8 cellular contexts compared by ENCODE assay signal in genomic region chr7:25952277-25953057, GRCh38.
A peak's percentile ranks its signal among the peaks of the same experiment; 100 is the strongest.
DNase-seq lines count a peak whose midpoint lies in the region; ATAC-seq, FAIRE-seq and TF ChIP-seq lines count a peak whose summit lies in the region.

No MANE protein-coding gene starts in this region.

- ATAC-seq in PC-3 (no peak), HepG2 (peak; percentile 82), GM19397 (IDR thresholded peaks at IDR 0.05; ENCODE audit: unreplicated experiment) (no peak)

- H3K27ac Mint-ChIP-seq in H9: peak overlapping the region; percentile 63 to 85 (median 66); a peak in 5 of 7 replicates

- H3K9me3 Mint-ChIP-seq in H9: peaks cover 14 to 17% of the 10 kb centered on the region in 2 experiments

- peak in 1 of 2 experiments; percentile 83; a peak in 2 of 4 replicates for TF ChIP-seq EP300 in HepG2 (IDR thresholded peaks at IDR 0.05; ENCODE audit: low read depth in 2 of 2, low read length in 2 of 2)
- TF ChIP-seq EP300 in HepG2 (CRISPR knock-in tag; IDR thresholded peaks at IDR 0.05; ENCODE audit: borderline replicate concordance): peak; percentile 65; the same call in 1 of the 2 replicates

- no peak overlapping the region for H4K91ac ChIP-seq in H9 (ENCODE audit: insufficient read length, low read depth, low read length)

- H3K18ac ChIP-seq in H9 (ENCODE audit: insufficient read length, low read depth, low read length): peak overlapping the region; percentile 89

- DNase-seq in H9 (peak; percentile 34), PC-3 (no peak), HepG2 (ENCODE audit: low spot score) (peak; percentile 93), NCI-H1048 (lab: John Stamatoyannopoulos, UW) (no peak), substantia nigra (lab: John Stamatoyannopoulos, UW) (no peak), right atrium auricular region (ENCODE audit: low spot score) (no peak)

- H3K36me3 ChIP-seq in PC-3 (ENCODE audit: low read depth, low read length): no peaks in the 10 kb centered on the region
- H3K36me3 ChIP-seq in HepG2 (replicated peaks in 1 of 2; ENCODE audit: control insufficient read depth in 1 of 2, insufficient read depth in 2 of 2, low read length in 2 of 2): no peaks in the 10 kb centered on the region
- H3K36me3 ChIP-seq in right atrium auricular region: no peaks in the 10 kb centered on the region

- peaks cover 14% of the 10 kb centered on the region; the same call in 1 of the 2 replicates for H3K4me1 ChIP-seq in H9 (ENCODE audit: insufficient read depth, low read length)
- peaks cover 7% of the 10 kb centered on the region for H3K4me1 ChIP-seq in PC-3 (ENCODE audit: insufficient read depth, low read length)
- peaks cover 40% of the 10 kb centered on the region for H3K4me1 ChIP-seq in HepG2 (ENCODE audit: insufficient read depth, low read length)
- peaks cover 0 to 22% of the 10 kb centered on the region in 2 donors for H3K4me1 ChIP-seq in right atrium auricular region

- H2BK5ac ChIP-seq in H9 (ENCODE audit: insufficient read length, low read length): no peak overlapping the region

- no peak for TF ChIP-seq POLR2A in HepG2 (IDR thresholded peaks at IDR 0.05; ENCODE audit: insufficient read depth in 1 of 2, low read depth in 2 of 2, low read length in 2 of 2)

- H4K8ac ChIP-seq in H9 (replicated peaks; ENCODE audit: insufficient read length, low read depth, low read length): no peak overlapping the region

- H3K27me3 ChIP-seq in H9 (ENCODE audit: insufficient read depth, low read length) (no peaks in the 10 kb centered on the region), PC-3 (ENCODE audit: low read length) (peaks cover 78% of the 10 kb centered on the region), HepG2 (ENCODE audit: control insufficient read depth in 1 of 2, insufficient read depth in 2 of 2, low read length in 2 of 2) (no peaks in the 10 kb centered on the region), right atrium auricular region (no peaks in the 10 kb centered on the region)

- TF ChIP-seq RAD21 in HepG2 (CRISPR knock-in tag; IDR thresholded peaks at IDR 0.05): peak; percentile 59

- H2AFZ ChIP-seq in H9 (ENCODE audit: low read length): peak overlapping the region; percentile 93
- H2AFZ ChIP-seq in PC-3 (ENCODE audit: low read length): no peak overlapping the region
- H2AFZ ChIP-seq in HepG2 (ENCODE audit: low read length): no peak overlapping the region

- H3K4me3 ChIP-seq in PC-3 (ENCODE audit: low read length) (no peak overlapping the region), HepG2 (replicated peaks in 1 of 3; ENCODE audit: insufficient read depth in 1 of 3, low read depth in 2 of 3, low read length in 3 of 3) (peak overlapping the region; percentile 78 to 89 (median 85)), right atrium auricular region (no peak overlapping the region)

- H3K79me2 ChIP-seq in H9 (ENCODE audit: insufficient read depth, low read length): peaks cover 1% of the 10 kb centered on the region; the same call in 1 of the 2 replicates
- H3K79me2 ChIP-seq in PC-3 (ENCODE audit: low read length): no peaks in the 10 kb centered on the region
- H3K79me2 ChIP-seq in HepG2 (ENCODE audit: insufficient read depth, low read length): peaks cover 3% of the 10 kb centered on the region

- intact Hi-C loops in PC-3 (cut with micrococcal nuclease) (loop anchor here (5.0 kb wide), 1 partner anchor 90 kb away; no protein-coding TSS in a partner anchor), HepG2 (cut with micrococcal nuclease; ENCODE audit: unreplicated experiment) (loop anchor here (5.0 kb wide), 2 partner anchors 35 to 205 kb away; no protein-coding TSS in a partner anchor)

- peaks cover 10 to 38% (median 12%) of the 10 kb centered on the region in 3 experiments for H3K36me3 Mint-ChIP-seq in H9 (ENCODE audit: insufficient read depth in 1 of 3, low read depth in 3 of 3)

- TF ChIP-seq CTCF in 22Rv1 (IDR thresholded peaks at IDR 0.05): no peak
- no peak for TF ChIP-seq CTCF in H9 (conservative IDR thresholded peaks at IDR 0.05)
- no peak for TF ChIP-seq CTCF in PC-3 (conservative IDR thresholded peaks at IDR 0.05; ENCODE audit: low read depth, low read length)
- TF ChIP-seq CTCF in HepG2 (CRISPR knock-in tag; IDR thresholded peaks at IDR 0.05): peak; percentile 27; the same call in 1 of the 2 replicates
- TF ChIP-seq CTCF in right atrium auricular region (IDR thresholded peaks at IDR 0.05): no peak

- no peaks in the 10 kb centered on the region for H3K9me2 ChIP-seq in PC-3 (replicated peaks; ENCODE audit: low read length)

- in situ Hi-C loops in HepG2 (cut with HindIII; ENCODE audit: extremely low pct_ligation_motif_present, low pct_unique_long_range_greater_than_20kb): no loop called here

- H2BK15ac ChIP-seq in H9 (ENCODE audit: low read depth, low read length): no peak overlapping the region

- peak overlapping the region; percentile 78 for H3K27ac ChIP-seq in 22Rv1
- H3K27ac ChIP-seq in H9 (ENCODE audit: insufficient read length, low read depth, low read length): no peak overlapping the region
- H3K27ac ChIP-seq in PC-3 (ENCODE audit: low read length): no peak overlapping the region
- H3K27ac ChIP-seq in HepG2 (ENCODE audit: extremely low read length, insufficient read depth, low read length): peak overlapping the region; percentile 88
- H3K27ac ChIP-seq in substantia nigra (ENCODE audit: low read depth, low read length, poor library complexity, severe bottlenecking): no peak overlapping the region
- H3K27ac ChIP-seq in right atrium auricular region: no peak overlapping the region

- H2AK5ac ChIP-seq in H9 (ENCODE audit: insufficient read length, low read length): no peak overlapping the region

- CTCF ChIA-PET in PC-3 (lab: Charles Lee) (no interaction called here), HepG2 (lab: Yijun Ruan, JAX; ENCODE audit: low intra/inter-chr PET ratio, low total read pairs) (no interaction called here)

- H3K9me3 ChIP-seq in H9 (ENCODE audit: control insufficient read depth, low read depth, low read length) (no peaks in the 10 kb centered on the region), PC-3 (ENCODE audit: low read length) (no peaks in the 10 kb centered on the region), HepG2 (ENCODE audit: low read length) (no peaks in the 10 kb centered on the region), right atrium auricular region (no peaks in the 10 kb centered on the region)

- no peak overlapping the region for H2BK120ac ChIP-seq in H9 (ENCODE audit: low read depth, low read length, poor library complexity, severe bottlenecking)

- H3K9ac ChIP-seq in H9 (ENCODE audit: extremely low read depth, insufficient read length, low read length) (peak overlapping the region; percentile 46), PC-3 (ENCODE audit: low read length) (no peak overlapping the region), HepG2 (ENCODE audit: insufficient read depth, low read depth, low read length) (peak overlapping the region; percentile 73; the same call in 1 of the 2 replicates)

- H3K4me2 ChIP-seq in H9 (ENCODE audit: insufficient read depth, insufficient read length, low read length): peak overlapping the region; percentile 74
- peak overlapping the region; percentile 95; the same call in 1 of the 2 replicates for H3K4me2 ChIP-seq in PC-3 (ENCODE audit: low read length)
- peak overlapping the region; percentile 93 for H3K4me2 ChIP-seq in HepG2 (ENCODE audit: low read depth, low read length)

- no peak overlapping the region for H3K56ac ChIP-seq in H9 (ENCODE audit: insufficient read length, low read depth, low read length)

- BruUV-seq in PC-3 (replicated peaks; lab: Mats Ljungman, UMichigan): no TSS peak
- BruUV-seq in HepG2 (replicated peaks; lab: Mats Ljungman, UMichigan): no TSS peak

- peak overlapping the region; percentile 42 for H2BK12ac ChIP-seq in H9 (ENCODE audit: insufficient read length, low read depth, low read length)

- no CpG with 5 or more reads among the region's 18 CpGs for WGBS in H9 (ENCODE audit: extremely low coverage, insufficient read length, low lambda C conversion rate)
- WGBS in HepG2 (ENCODE audit: low lambda C conversion rate): under 1% methylated on average over 18 of the region's 18 CpGs

- POLR2A ChIA-PET in PC-3 (lab: Charles Lee; ENCODE audit: unreplicated experiment) (no interaction called here), HepG2 (lab: Yijun Ruan, JAX) (interaction anchor here (0.5 to 1.2 kb wide), 2 partner anchors 107 to 248 kb away, joined by 3 to 4 read pairs; no protein-coding TSS in a partner anchor)

- H3K23ac ChIP-seq in H9 (ENCODE audit: insufficient read length, low read depth, low read length): no peak overlapping the region

- H3K4me3 Mint-ChIP-seq in H9: peak overlapping the region; percentile 62 to 79

- H3K4me1 Mint-ChIP-seq in H9: peaks cover 45 to 54% of the 10 kb centered on the region in 2 experiments

- FAIRE-seq in HepG2 (lab: Jason Lieb, UNC): peak; percentile 76

- no peak overlapping the region; the same call in 1 of the 2 replicates for H3K4ac ChIP-seq in H9 (ENCODE audit: low read depth, low read length)

- H2BK20ac ChIP-seq in H9 (ENCODE audit: low read depth, low read length, poor library complexity, severe bottlenecking): peak overlapping the region; percentile 93

- H4K20me1 ChIP-seq in H9 (ENCODE audit: control insufficient read depth, insufficient read depth, insufficient read length) (no peaks in the 10 kb centered on the region), PC-3 (ENCODE audit: low read length) (no peaks in the 10 kb centered on the region), HepG2 (ENCODE audit: insufficient read depth, low read length) (no peaks in the 10 kb centered on the region)

- peaks cover 20% of the 10 kb centered on the region for H3K23me2 ChIP-seq in H9 (ENCODE audit: insufficient read length, low read depth, low read length, poor library complexity, severe bottlenecking)

- H3K79me1 ChIP-seq in H9 (ENCODE audit: insufficient read depth, low read depth, low read length, poor library complexity, severe bottlenecking): no peaks in the 10 kb centered on the region

- H4K5ac ChIP-seq in H9 (ENCODE audit: insufficient read length, low read depth, low read length): peak overlapping the region; percentile 43

- H3F3A ChIP-seq in PC-3 (ENCODE audit: low read length, unreplicated experiment): no peaks in the 10 kb centered on the region

- no peaks in the 10 kb centered on the region; the same call in 1 of the 2 replicates for H3K27me3 Mint-ChIP-seq in H9 (ENCODE audit: low read depth)

- H3K14ac ChIP-seq in H9 (ENCODE audit: insufficient read depth, low read length): peak overlapping the region; percentile 84

- H3T11ph ChIP-seq in H9 (ENCODE audit: low read length): peak overlapping the region; percentile 90

TF ChIP-seq in HepG2, 621 proteins besides CTCF, POLR2A, EP300 and RAD21 (continues in another document):
- TF ChIP-seq IRF1 (CRISPR knock-in tag; IDR thresholded peaks at IDR 0.05; ENCODE audit: low read depth) (no peak), TMF1 (CRISPR knock-in tag; IDR thresholded peaks at IDR 0.05; ENCODE audit: low read depth) (no peak), ZNF546 (CRISPR knock-in tag; conservative IDR thresholded peaks at IDR 0.05) (no peak), ZNF83 (CRISPR knock-in tag; IDR thresholded peaks at IDR 0.05; ENCODE audit: borderline replicate concordance) (no peak)

Comparison
In these comparisons a context has a peak if more than half of its experiments do, and no peak if none do; other contexts are left out.
1. H3K27ac ChIP-seq: peak in 22Rv1 (single experiment) and HepG2 (single experiment); none in H9 (single experiment), PC-3 (single experiment), substantia nigra (single experiment) and right atrium auricular region (0 of 2).
2. DNase-seq: peak in H9 (single experiment) and HepG2 (single experiment); none in PC-3 (single experiment), NCI-H1048 (single experiment), substantia nigra (0 of 49) and right atrium auricular region (single experiment).
3. H3K4me3 ChIP-seq: peak in HepG2 (3 of 3); none in PC-3 (single experiment) and right atrium auricular region (0 of 2).
4. Peak in every context shown above with its lines, with median percentiles within 50 percentile points of each other: H3K4me2 ChIP-seq.